In genomic region chr2:65396348-65397026, GRCh38 we compare ENCODE assay signal across 9 cellular contexts. TPM values are rescaled to one million over a fixed set of nuclear protein-coding genes. Genes with fewer than 3 reads are reported as not detected.
DNase-seq lines count a peak whose midpoint lies in the region; TF ChIP-seq lines count a peak whose summit lies in the region.
"Had no signal": no experiment of that assay in that cellular context is flagged by ENCODE, and none has a peak within 500 bp of the region (broad histone marks: within the 10 kb centered on the region; RNA-seq: fewer than 3 reads in every experiment).

No MANE protein-coding gene starts in this region.

- 69% methylated on average over 7 of the region's 7 CpGs for WGBS in smooth muscle cell (ENCODE audit: low lambda C conversion rate)

- H3K27me3 ChIP-seq in SU-DHL-6 (ENCODE audit: low read length) (no peaks in the 10 kb centered on the region), smooth muscle cell (ENCODE audit: low read depth) (no peaks in the 10 kb centered on the region)
- no peaks in the 10 kb centered on the region for H3K27me3 ChIP-seq in CD4-positive, alpha-beta memory T cell (ENCODE audit: insufficient read depth, low read length)

- H2AFZ ChIP-seq in SU-DHL-6 (ENCODE audit: low read depth, low read length, severe bottlenecking): no peak overlapping the region
- no peak overlapping the region for H2AFZ ChIP-seq in smooth muscle cell (ENCODE audit: low read depth)

- H3K4me2 ChIP-seq in SU-DHL-6 (ENCODE audit: low read depth, low read length, poor library complexity, severe bottlenecking) (peak overlapping the region; percentile 84), smooth muscle cell (peak overlapping the region; percentile 24)

- peak overlapping the region; percentile 35 for H3K4me3 ChIP-seq in SU-DHL-6 (ENCODE audit: insufficient read depth, low read length, poor library complexity, severe bottlenecking)
- H3K4me3 ChIP-seq in foreskin fibroblast (ENCODE audit: low read depth in 1 of 2, low read length in 2 of 2): no peak overlapping the region
- H3K4me3 ChIP-seq in smooth muscle cell: no peak overlapping the region
- no peak overlapping the region for H3K4me3 ChIP-seq in CD4-positive, alpha-beta memory T cell (ENCODE audit: low read length in 2 of 2)

- no peak overlapping the region for H3K27ac Mint-ChIP-seq in CD4-positive, alpha-beta memory T cell
- H3K27ac Mint-ChIP-seq in activated T-cell treated with anti-CD3 and anti-CD28 coated beads, Interleukin-2, amount 50 U/mL, for 24 hours: no peak overlapping the region

- H4K20me1 ChIP-seq in SU-DHL-6 (ENCODE audit: low read depth, low read length) (no peaks in the 10 kb centered on the region), smooth muscle cell (ENCODE audit: low read depth) (peaks cover 99% of the 10 kb centered on the region)

- H3K4me1 Mint-ChIP-seq in CD4-positive, alpha-beta memory T cell: peaks cover 0 to 2% (median 0%) of the 10 kb centered on the region in 4 donors
- peaks cover 20% of the 10 kb centered on the region for H3K4me1 Mint-ChIP-seq in activated T-cell treated with anti-CD3 and anti-CD28 coated beads, Interleukin-2, amount 50 U/mL, for 24 hours (ENCODE audit: low read depth)

- CTCF ChIA-PET in CD4-positive, alpha-beta memory T cell (lab: Charles Lee; ENCODE audit: partially characterized antibody): interaction anchor here (0.5 kb wide), 1 partner anchor 106 kb away, joined by 3 read pairs; no protein-coding TSS in a partner anchor

- DNase-seq in GM03348 (ENCODE audit: low spot score) (peak; percentile 60), foreskin fibroblast (peak; percentile 60 to 78), smooth muscle cell (lab: John Stamatoyannopoulos, UW; ENCODE audit: unreplicated experiment) (no peak), T1000 (lab: John Stamatoyannopoulos, UW) (no peak)
- no peak for DNase-seq in CD4-positive, alpha-beta memory T cell
- no peak for DNase-seq in activated CD4-positive, alpha-beta T cell treated with anti-CD3 and anti-CD28 coated beads for 1 hour
- DNase-seq in activated T-cell treated with anti-CD3 and anti-CD28 coated beads, Interleukin-2, amount 50 U/mL, for 24 hours: no peak
- DNase-seq: NCI-H187 had no signal

- H3K4me1 ChIP-seq in smooth muscle cell (ENCODE audit: low read depth): peaks cover 8% of the 10 kb centered on the region
- no peaks in the 10 kb centered on the region for H3K4me1 ChIP-seq in CD4-positive, alpha-beta memory T cell (ENCODE audit: insufficient read depth, low read length)

- POLR2A ChIA-PET in CD4-positive, alpha-beta memory T cell (lab: Charles Lee; ENCODE audit: partially characterized antibody): no interaction called here

- intact Hi-C loops in CD4-positive, alpha-beta memory T cell (cut with micrococcal nuclease): no loop called here

- H3K9me2 ChIP-seq in SU-DHL-6 (replicated peaks; ENCODE audit: insufficient read depth, low read length): no peaks in the 10 kb centered on the region

- H3K27ac ChIP-seq in SU-DHL-6 (ENCODE audit: low read depth, low read length): peak overlapping the region; percentile 95
- peak overlapping the region; percentile 75 for H3K27ac ChIP-seq in smooth muscle cell (ENCODE audit: low read depth)
- H3K27ac ChIP-seq in CD4-positive, alpha-beta memory T cell (ENCODE audit: low read depth, low read length): no peak overlapping the region

- no peak overlapping the region for H3K4me3 Mint-ChIP-seq in CD4-positive, alpha-beta memory T cell
- H3K4me3 Mint-ChIP-seq in activated T-cell treated with anti-CD3 and anti-CD28 coated beads, Interleukin-2, amount 50 U/mL, for 24 hours: no peak overlapping the region

- peaks cover 64% of the 10 kb centered on the region for H3F3A ChIP-seq in SU-DHL-6 (ENCODE audit: insufficient read depth)
- peaks cover 9% of the 10 kb centered on the region for H3F3A ChIP-seq in smooth muscle cell (ENCODE audit: low read depth)

- H3K9ac ChIP-seq in SU-DHL-6 (ENCODE audit: low read length): peak overlapping the region; percentile 45
- H3K9ac ChIP-seq in smooth muscle cell (ENCODE audit: low read depth): no peak overlapping the region

- H3K9me3 ChIP-seq in SU-DHL-6 (ENCODE audit: insufficient read depth, low read length) (no peaks in the 10 kb centered on the region), smooth muscle cell (replicated peaks; ENCODE audit: low read depth) (no peaks in the 10 kb centered on the region)
- no peaks in the 10 kb centered on the region for H3K9me3 ChIP-seq in CD4-positive, alpha-beta memory T cell (ENCODE audit: control insufficient read depth in 1 of 2, low read length in 2 of 2)

- no peaks in the 10 kb centered on the region for H3K9me3 Mint-ChIP-seq in CD4-positive, alpha-beta memory T cell
- no peaks in the 10 kb centered on the region for H3K9me3 Mint-ChIP-seq in activated T-cell treated with anti-CD3 and anti-CD28 coated beads, Interleukin-2, amount 50 U/mL, for 24 hours

- peaks cover 0 to 2% of the 10 kb centered on the region in 2 donors for H3K27me3 Mint-ChIP-seq in CD4-positive, alpha-beta memory T cell
- H3K27me3 Mint-ChIP-seq in activated T-cell treated with anti-CD3 and anti-CD28 coated beads, Interleukin-2, amount 50 U/mL, for 24 hours: peaks cover 4% of the 10 kb centered on the region

- H3K79me2 ChIP-seq in SU-DHL-6 (ENCODE audit: insufficient read depth, low read length) (peaks cover 98% of the 10 kb centered on the region), smooth muscle cell (ENCODE audit: low read depth) (peaks cover 94% of the 10 kb centered on the region)

- TF ChIP-seq CTCF in SU-DHL-6 (IDR thresholded peaks at IDR 0.05; ENCODE audit: insufficient read depth, low read length, poor library complexity, severe bottlenecking) (no peak), foreskin fibroblast (IDR thresholded peaks at IDR 0.05; ENCODE audit: low read depth, low read length) (no peak), smooth muscle cell (IDR thresholded peaks at IDR 0.05; ENCODE audit: borderline replicate concordance, insufficient read depth, poor library complexity, severe bottlenecking) (no peak)

- H3K36me3 Mint-ChIP-seq in CD4-positive, alpha-beta memory T cell: no peaks in the 10 kb centered on the region
- H3K36me3 Mint-ChIP-seq in activated T-cell treated with anti-CD3 and anti-CD28 coated beads, Interleukin-2, amount 50 U/mL, for 24 hours (ENCODE audit: low read depth): no peaks in the 10 kb centered on the region

- H3K36me3 ChIP-seq in SU-DHL-6 (ENCODE audit: low read length): no peaks in the 10 kb centered on the region
- no peaks in the 10 kb centered on the region for H3K36me3 ChIP-seq in smooth muscle cell (ENCODE audit: low read depth)
- no peaks in the 10 kb centered on the region for H3K36me3 ChIP-seq in CD4-positive, alpha-beta memory T cell (ENCODE audit: insufficient read depth, low read length)

RNA-seq across cellular contexts. Expression of gene SPRED2, which starts 35.9 kb away (rescaled TPM):
- 18.3 and 21.3 TPM in 2 replicates for total RNA-seq in smooth muscle cell
- 23.0 and 23.7 TPM in 2 replicates for polyA plus RNA-seq in smooth muscle cell
- total RNA-seq in CD4-positive, alpha-beta memory T cell: under 1 TPM; 0.52 to 0.72 TPM
- polyA plus RNA-seq in CD4-positive, alpha-beta memory T cell: 1 to 10 TPM in 1 of 2 donors, under 1 TPM in 1; 0.27 to 1.3 TPM

Comparison
In these comparisons a context has a peak if more than half of its experiments do, and no peak if none do; other contexts are left out.
1. DNase-seq: peak in GM03348 (single experiment) and foreskin fibroblast (2 of 2); none in smooth muscle cell (single experiment), CD4-positive, alpha-beta memory T cell (0 of 5), activated CD4-positive, alpha-beta T cell treated with anti-CD3 and anti-CD28 coated beads for 1 hour (single experiment), activated T-cell treated with anti-CD3 and anti-CD28 coated beads, Interleukin-2, amount 50 U/mL, for 24 hours (single experiment) and T1000 (single experiment).
2. RNA of gene SPRED2, which starts 35.9 kb away (total RNA-seq): 18.3 to 21.3 TPM in smooth muscle cell; 0.52 to 0.72 TPM in CD4-positive, alpha-beta memory T cell; every median in the first group is over 10 times any median in the second.